In genomic region chr14:37375566-37375965, GRCh38 we compare ENCODE assay signal across 35 cellular contexts.
"Had no signal": no experiment of that assay in that cellular context is flagged by ENCODE, and none has a peak within 500 bp of the region (broad histone marks: within the 10 kb centered on the region; RNA-seq: fewer than 3 reads in every experiment).

No MANE protein-coding gene starts in this region.

- DNase-seq: activated B cell treated with CpG ODN at 0.5 μM for 24 hours; activated CD4-positive, alpha-beta memory T cell treated with anti-CD3 and anti-CD28 coated beads for 36 hours; activated CD4-positive, alpha-beta T cell treated with anti-CD3 and anti-CD28 coated beads for 4 hours; activated CD4-positive, alpha-beta T cell treated with anti-CD3 and anti-CD28 coated beads, Interleukin-2, amount 10 ng/mL, durations not matched to agents 24 days and 14 days; activated CD4-positive, alpha-beta T cell treated with anti-CD3 and anti-CD28 coated beads, Interleukin-2, amount 50 U/mL, for 1 hour; activated CD4-positive, alpha-beta T cell treated with anti-CD3 and anti-CD28 coated beads, Interleukin-2, amount 50 U/mL, for 4 hours; activated CD4-positive, CD25-positive, alpha-beta regulatory T cell treated with anti-CD3 and anti-CD28 coated beads, Interleukin-2, amount 50 U/mL, for 72 hours; activated CD8-positive, alpha-beta memory T cell treated with anti-CD3 and anti-CD28 coated beads, Interleukin-2, amount 50 U/mL, for 4 hours; activated CD8-positive, alpha-beta T cell treated with anti-CD3 and anti-CD28 coated beads for 36 hours; activated effector memory CD4-positive, alpha-beta T cell treated with anti-CD3 and anti-CD28 coated beads, Interleukin-2, amount 50 U/mL, for 16 hours; activated gamma-delta T cell treated with Interleukin-2 at 50 U/mL for 16 hours; activated naive CD4-positive, alpha-beta T cell; activated naive CD4-positive, alpha-beta T cell treated with anti-CD3 and anti-CD28 coated beads for 36 hours; activated naive CD4-positive, alpha-beta T cell treated with anti-CD3 and anti-CD28 coated beads, Interleukin-2, amount 50 U/mL, for 16 hours; activated naive CD8-positive, alpha-beta T cell treated with anti-CD3 and anti-CD28 coated beads for 36 hours; activated T-cell treated with anti-CD3 and anti-CD28 coated beads for 4 hours; activated T-cell treated with anti-CD3 and anti-CD28 coated beads, Interleukin-2, amount 50 U/mL, for 1 hour; activated T-cell treated with anti-CD3 and anti-CD28 coated beads, Interleukin-2, amount 50 U/mL, for 4 hours; activated T-cell treated with anti-CD3 and anti-CD28 coated beads, Interleukin-2, amount 50 U/mL, for 72 hours; adrenal gland; amniotic stem cell; aorta; body of pancreas; brain microvascular endothelial cell; central memory CD4-positive, alpha-beta T cell; T-helper 1 cell; T-helper 2 cell; T-helper 9 cell had no signal

- H3K4me1 ChIP-seq: adrenal gland, body of pancreas, breast epithelium had no signal

- H3K9me3 ChIP-seq: adrenal gland, body of pancreas, breast epithelium had no signal

- H3K36me3 Mint-ChIP-seq: activated CD4-positive, alpha-beta memory T cell treated with anti-CD3 and anti-CD28 coated beads for 36 hours; activated naive CD4-positive, alpha-beta T cell treated with anti-CD3 and anti-CD28 coated beads, Interleukin-2, amount 50 U/mL, for 72 hours; activated naive CD8-positive, alpha-beta T cell treated with anti-CD3 and anti-CD28 coated beads for 36 hours had no signal

- H3K27me3 Mint-ChIP-seq: activated B cell treated with CpG ODN at 0.5 μM for 24 hours; activated CD4-positive, alpha-beta memory T cell treated with anti-CD3 and anti-CD28 coated beads for 36 hours; activated CD4-positive, alpha-beta T cell treated with anti-CD3 and anti-CD28 coated beads, Interleukin-2, amount 10 ng/mL, durations not matched to agents 24 days and 14 days; activated CD8-positive, alpha-beta T cell treated with anti-CD3 and anti-CD28 coated beads for 36 hours; activated naive CD8-positive, alpha-beta T cell treated with anti-CD3 and anti-CD28 coated beads for 36 hours; activated T-helper 17 cell treated with anti-CD3 and anti-CD28 coated beads, Interleukin-2, amount 50 U/mL, for 72 hours had no signal

- H3K9me3 Mint-ChIP-seq: activated CD4-positive, alpha-beta T cell treated with anti-CD3 and anti-CD28 coated beads, Interleukin-2, amount 10 ng/mL, durations not matched to agents 24 days and 14 days; activated naive CD8-positive, alpha-beta T cell treated with anti-CD3 and anti-CD28 coated beads for 36 hours; T-helper 1 cell treated with Interleukin-12 subunit alpha and Interleukin-12 subunit beta and Interleukin-4 antibody, amounts not matched to agents 30 μg/mL and 1 μg/mL, for 36 hours had no signal

- H3K4me1 Mint-ChIP-seq: activated B cell treated with CpG ODN at 0.5 μM for 24 hours; activated CD4-positive, alpha-beta T cell treated with anti-CD3 and anti-CD28 coated beads, Interleukin-2, amount 10 ng/mL, durations not matched to agents 24 days and 14 days; activated naive CD8-positive, alpha-beta T cell treated with anti-CD3 and anti-CD28 coated beads for 36 hours; activated T-helper 17 cell treated with anti-CD3 and anti-CD28 coated beads, Interleukin-2, amount 50 U/mL, for 72 hours had no signal

- H3K4me3 ChIP-seq: adrenal gland, body of pancreas, breast epithelium had no signal

- H3K27me3 ChIP-seq: adrenal gland, body of pancreas, brain microvascular endothelial cell, breast epithelium had no signal

- H3K4me3 Mint-ChIP-seq: activated B cell treated with CpG ODN at 0.5 μM for 24 hours; activated CD4-positive, alpha-beta memory T cell treated with anti-CD3 and anti-CD28 coated beads for 36 hours; activated CD4-positive, alpha-beta T cell treated with anti-CD3 and anti-CD28 coated beads, Interleukin-2, amount 10 ng/mL, durations not matched to agents 24 days and 14 days; activated CD8-positive, alpha-beta T cell treated with anti-CD3 and anti-CD28 coated beads for 36 hours; activated naive CD4-positive, alpha-beta T cell treated with anti-CD3 and anti-CD28 coated beads for 36 hours; activated naive CD8-positive, alpha-beta T cell treated with anti-CD3 and anti-CD28 coated beads for 36 hours; activated T-cell treated with anti-CD3 and anti-CD28 coated beads, Interleukin-2, amount 50 U/mL, for 4 hours; activated T-cell treated with anti-CD3 and anti-CD28 coated beads, Interleukin-2, amount 50 U/mL, for 72 hours; activated T-helper 1 cell treated with anti-CD3 and anti-CD28 coated beads, Interleukin-12 subunit alpha, Interleukin-12 subunit beta, Interleukin-2, Interleukin-4 antibody, amounts not matched to agents 30 ng/mL and 10 ng/mL and 1 ng/mL, durations not matched to agents 14 hours and 24 hours and 36 hours; activated T-helper 17 cell treated with anti-CD3 and anti-CD28 coated beads, Interleukin-2, amount 50 U/mL, for 72 hours; T-helper 1 cell treated with Interleukin-12 subunit alpha and Interleukin-12 subunit beta and Interleukin-4 antibody, amounts not matched to agents 30 μg/mL and 1 μg/mL, for 36 hours; T-helper 2 cell treated with Interferon-gamma antibody and Interleukin-4, amounts not matched to agents 5 μg/mL and 100 μg/mL, for 36 hours had no signal

- H3K27ac ChIP-seq: adrenal gland, body of pancreas, brain microvascular endothelial cell, breast epithelium, VCaP had no signal

- H3K36me3 ChIP-seq: adrenal gland, brain microvascular endothelial cell, breast epithelium had no signal

- H3K27ac Mint-ChIP-seq: activated B cell treated with CpG ODN at 0.5 μM for 24 hours; activated CD4-positive, alpha-beta memory T cell treated with anti-CD3 and anti-CD28 coated beads for 36 hours; activated CD4-positive, alpha-beta T cell treated with anti-CD3 and anti-CD28 coated beads, Interleukin-2, amount 10 ng/mL, durations not matched to agents 24 days and 14 days; activated CD8-positive, alpha-beta T cell treated with anti-CD3 and anti-CD28 coated beads for 36 hours; activated naive CD4-positive, alpha-beta T cell treated with anti-CD3 and anti-CD28 coated beads for 36 hours; activated naive CD4-positive, alpha-beta T cell treated with anti-CD3 and anti-CD28 coated beads, Interleukin-2, amount 50 U/mL, for 72 hours; activated naive CD8-positive, alpha-beta T cell treated with anti-CD3 and anti-CD28 coated beads for 36 hours; activated T-cell treated with anti-CD3 and anti-CD28 coated beads, Interleukin-2, amount 50 U/mL, for 72 hours; activated T-helper 1 cell treated with anti-CD3 and anti-CD28 coated beads, Interleukin-12 subunit alpha, Interleukin-12 subunit beta, Interleukin-2, Interleukin-4 antibody, amounts not matched to agents 30 ng/mL and 10 ng/mL and 1 ng/mL, durations not matched to agents 14 hours and 24 hours and 36 hours; activated T-helper 17 cell treated with anti-CD3 and anti-CD28 coated beads, Interleukin-2, amount 50 U/mL, for 72 hours; T-helper 1 cell treated with Interleukin-12 subunit alpha and Interleukin-12 subunit beta and Interleukin-4 antibody, amounts not matched to agents 30 μg/mL and 1 μg/mL, for 36 hours; T-helper 2 cell treated with Interferon-gamma antibody and Interleukin-4, amounts not matched to agents 5 μg/mL and 100 μg/mL, for 36 hours had no signal
